Comparison of ENCODE assay signal across 8 cellular contexts in genomic region chr14:45253754-45254300, GRCh38. TPM values are rescaled to one million over a fixed set of nuclear protein-coding genes. Genes with fewer than 3 reads are reported as not detected.
DNase-seq lines count a peak whose midpoint lies in the region; ATAC-seq, FAIRE-seq and TF ChIP-seq lines count a peak whose summit lies in the region.

No MANE protein-coding gene starts in this region.

- ATAC-seq in DND-41 (ENCODE audit: insufficient read depth, low read depth) (no peak), left lung (peak; percentile 12), HG03135 (IDR thresholded peaks at IDR 0.05; ENCODE audit: unreplicated experiment) (no peak)

- no peak overlapping the region for H3K4me2 ChIP-seq in DND-41 (ENCODE audit: insufficient read depth, low read length)

- no peak overlapping the region for H3K9ac ChIP-seq in DND-41 (ENCODE audit: low read depth, low read length)

- peaks cover 33% of the 10 kb centered on the region for H3K4me1 ChIP-seq in DND-41 (ENCODE audit: insufficient read depth, low read length)
- H3K4me1 ChIP-seq in left lung = peaks cover 5 to 50% of the 10 kb centered on the region in 2 donors
- H3K4me1 ChIP-seq in testis = peaks cover 7% of the 10 kb centered on the region

- DNase-seq in DND-41 (no peak), NB4 (ENCODE audit: low read depth) (peak; percentile 67), bronchial epithelial cell (ENCODE audit: low read depth) (peak; percentile 56), left lung (peak in 1 of 2 donors; percentile 48), testis (peak; percentile 50), DMS114 treated with DMSO at 0.1 percent for 48 hours (lab: John Stamatoyannopoulos, UW; ENCODE audit: unreplicated experiment) (no peak), GM12892 (ENCODE audit: insufficient read length) (no peak)

- H2AFZ ChIP-seq in DND-41 (ENCODE audit: low read depth, low read length) = peak overlapping the region; percentile 89

- H3K27ac ChIP-seq in DND-41 (ENCODE audit: low read length) (no peak overlapping the region), left lung (peak overlapping the region; percentile 94 to 95), testis (peak overlapping the region; percentile 95 to 97)

- H3K36me3 ChIP-seq in DND-41 (ENCODE audit: insufficient read depth, low read length) (no peaks in the 10 kb centered on the region; the same call in 1 of the 2 replicates), bronchial epithelial cell (ENCODE audit: control insufficient read depth, insufficient read depth, low read length) (no peaks in the 10 kb centered on the region), left lung (no peaks in the 10 kb centered on the region), testis (ENCODE audit: low read depth, missing control alignments) (no peaks in the 10 kb centered on the region)

- no peak for TF ChIP-seq POLR2A in NB4 (IDR thresholded peaks at IDR 0.05; ENCODE audit: extremely low read depth, insufficient read length)
- no peak for TF ChIP-seq POLR2A in testis (IDR thresholded peaks at IDR 0.05)
- no peak for TF ChIP-seq POLR2A in GM12892 (IDR thresholded peaks at IDR 0.05; ENCODE audit: low read depth, low read length)

- no peaks in the 10 kb centered on the region for H3K27me3 ChIP-seq in DND-41 (ENCODE audit: insufficient read depth, low read length, poor library complexity)
- no peaks in the 10 kb centered on the region for H3K27me3 ChIP-seq in bronchial epithelial cell (ENCODE audit: control insufficient read depth, insufficient read depth, low read length)
- H3K27me3 ChIP-seq in left lung = no peaks in the 10 kb centered on the region
- H3K27me3 ChIP-seq in testis = no peaks in the 10 kb centered on the region

- H3K9me3 ChIP-seq in DND-41 (ENCODE audit: insufficient read depth, low read length, severe bottlenecking) (peaks cover 20% of the 10 kb centered on the region), left lung (peaks cover 0 to 17% of the 10 kb centered on the region in 2 donors), testis (no peaks in the 10 kb centered on the region)

- TF ChIP-seq CTCF in DND-41 (IDR thresholded peaks at IDR 0.05; ENCODE audit: borderline replicate concordance, extremely low read depth, low read length, poor library complexity, severe bottlenecking) (no peak), NB4 (IDR thresholded peaks at IDR 0.05; ENCODE audit: low read depth, low read length) (no peak), bronchial epithelial cell (IDR thresholded peaks at IDR 0.05; ENCODE audit: insufficient read depth, low read length, severe bottlenecking) (no peak), left lung (IDR thresholded peaks at IDR 0.05) (no peak), testis (IDR thresholded peaks at IDR 0.05) (no peak)

- WGBS in testis, 2 donors = 29 to 34% methylated on average over 21 to 23 of the region's 23 CpGs

- H3K4me3 ChIP-seq in DND-41 (ENCODE audit: low read depth in 1 of 2, low read length in 2 of 2) = peak overlapping the region in 1 of 2 experiments; percentile 72; a peak in 1 of 4 replicates
- peak overlapping the region; percentile 96 for H3K4me3 ChIP-seq in NB4 (ENCODE audit: low read depth, low read length)
- H3K4me3 ChIP-seq in bronchial epithelial cell (ENCODE audit: low read depth, low read length) = peak overlapping the region; percentile 65
- H3K4me3 ChIP-seq in left lung = peak overlapping the region; percentile 66 to 68
- H3K4me3 ChIP-seq in testis = peak overlapping the region; percentile 75 to 77

- intact Hi-C loops in left lung (cut with DNase I) = no loop called here
- intact Hi-C loops in testis (cut with DNase I; ENCODE audit: low total_unique reads) = loop anchor here (5.0 to 10.0 kb wide), 2 partner anchors 119 to 357 kb away; partner anchors contain the start of genes FANCM and FKBP3

- peaks cover 40% of the 10 kb centered on the region for H3K79me2 ChIP-seq in DND-41 (ENCODE audit: insufficient read depth, low read length)

- FAIRE-seq in bronchial epithelial cell (lab: Jason Lieb, UNC) (no peak), GM12892 (lab: Jason Lieb, UNC) (no peak)

- H4K20me1 ChIP-seq in DND-41 (ENCODE audit: insufficient read depth, low read length) = peaks cover 6% of the 10 kb centered on the region; the same call in 1 of the 2 replicates

RNA-seq across cellular contexts. Expression of gene MIS18BP1, which starts 0.8 kb away (rescaled TPM):
- total RNA-seq in bronchial epithelial cell (7.6 and 9.2 TPM in 2 replicates), left lung (10 to 100 TPM; 22.2 to 22.3 TPM), testis (10 to 100 TPM; 60.8 to 71.5 TPM)
- 7.3 TPM for polyA plus RNA-seq in testis (ENCODE audit: insufficient read depth, low read depth, low replicate concordance)
- polyA plus RNA-seq in GM12892 (2012; ENCODE audit: missing spikeins) = 36.6 TPM

Comparison
In these comparisons a context has a peak if more than half of its experiments do, and no peak if none do; other contexts are left out.
1. DNase-seq: peak in NB4 (single experiment), bronchial epithelial cell (single experiment) and testis (single experiment); none in DND-41 (single experiment), DMS114 treated with DMSO at 0.1 percent for 48 hours (single experiment) and GM12892 (single experiment).